In genomic region chr2:55025082-55025481, GRCh38 we compare ENCODE assay signal across 14 cellular contexts. TPM values are rescaled to one million over a fixed set of nuclear protein-coding genes. Genes with fewer than 3 reads are reported as not detected.
DNase-seq lines count a peak whose midpoint lies in the region; ATAC-seq and TF ChIP-seq lines count a peak whose summit lies in the region.
"Had no signal": no experiment of that assay in that cellular context is flagged by ENCODE, and none has a peak within 500 bp of the region (broad histone marks: within the 10 kb centered on the region; RNA-seq: fewer than 3 reads in every experiment).

No MANE protein-coding gene starts in this region.

- H3K27me3 ChIP-seq in colonic mucosa, result no peaks in the 10 kb centered on the region

- no peak overlapping the region for H3K4me3 Mint-ChIP-seq in memory B cell
- H3K4me3 Mint-ChIP-seq: nephron, T-helper 17 cell had no signal

- H3K27ac Mint-ChIP-seq in memory B cell, result no peak overlapping the region
- H3K27ac Mint-ChIP-seq: nephron, T-helper 17 cell had no signal

- H3K4me3 ChIP-seq in colonic mucosa, result no peak overlapping the region

- H3K27me3 Mint-ChIP-seq in memory B cell, result no peaks in the 10 kb centered on the region
- H3K27me3 Mint-ChIP-seq: T-helper 17 cell had no signal

- no peaks in the 10 kb centered on the region for H3K36me3 ChIP-seq in colonic mucosa

- H3K4me1 ChIP-seq in colonic mucosa, result no peaks in the 10 kb centered on the region

- no peak for TF ChIP-seq POLR2A in GM18505 (IDR thresholded peaks at IDR 0.05; ENCODE audit: borderline replicate concordance, extremely low read depth, insufficient read depth, insufficient read length)

- no peak overlapping the region for H3K9ac ChIP-seq in colonic mucosa (ENCODE audit: low read depth in 2 of 2, low read length in 2 of 2)
- H3K9ac ChIP-seq: KMS-11 had no signal

- TF ChIP-seq CTCF in colonic mucosa (IDR thresholded peaks at IDR 0.05), result no peak

- intact Hi-C loops in colonic mucosa (cut with DNase I), result no loop called here

- no peaks in the 10 kb centered on the region for H3K9me3 Mint-ChIP-seq in memory B cell

- peaks cover 7% of the 10 kb centered on the region for H3K4me1 Mint-ChIP-seq in memory B cell
- H3K4me1 Mint-ChIP-seq: nephron had no signal

- no peak overlapping the region for H3K27ac ChIP-seq in colonic mucosa
- H3K27ac ChIP-seq: KMS-11 had no signal

- ATAC-seq in GM18505 (IDR thresholded peaks at IDR 0.05; ENCODE audit: unreplicated experiment), result peak; percentile 64
- ATAC-seq in GM21619 (IDR thresholded peaks at IDR 0.05; ENCODE audit: unreplicated experiment), result peak; percentile 56
- ATAC-seq in HG03354 (IDR thresholded peaks at IDR 0.05; ENCODE audit: poor library complexity, severe bottlenecking, unreplicated experiment), result peak; percentile 62
- peak; percentile 43 for ATAC-seq in memory B cell (ENCODE audit: low read depth)
- ATAC-seq: left cardiac atrium, T-helper 17 cell had no signal

- DNase-seq in memory B cell (ENCODE audit: low spot score in 2 of 2), result no peak
- DNase-seq in UCSD-AML1 (lab: John Stamatoyannopoulos, UW; ENCODE audit: unreplicated experiment), result no peak
- no peak for DNase-seq in colonic mucosa
- no peak for DNase-seq in NCI-H510A treated with DMSO at 0.1 percent for 48 hours (lab: John Stamatoyannopoulos, UW)
- no peak for DNase-seq in OCI-M2 (lab: John Stamatoyannopoulos, UW; ENCODE audit: unreplicated experiment)
- DNase-seq: C1 segment of cervical spinal cord; left cardiac atrium; stimulated activated CD8-positive, alpha-beta memory T cell treated with anti-CD3 and anti-CD28 coated beads, Interleukin-4, amount 100 ng/mL, for 48 hours; T-helper 17 cell had no signal

- peaks cover 3% of the 10 kb centered on the region for H3K36me3 Mint-ChIP-seq in memory B cell

- H3K9me3 ChIP-seq in colonic mucosa, result no peaks in the 10 kb centered on the region

RNA-seq across cellular contexts. Expression of gene RTN4, which starts 25.2 kb away (rescaled TPM):
- total RNA-seq in colonic mucosa, result 100 to 1,000 TPM; 199 to 280 TPM
